Comparison of ENCODE assay signal across 8 cellular contexts in the genomic region with DNA sequence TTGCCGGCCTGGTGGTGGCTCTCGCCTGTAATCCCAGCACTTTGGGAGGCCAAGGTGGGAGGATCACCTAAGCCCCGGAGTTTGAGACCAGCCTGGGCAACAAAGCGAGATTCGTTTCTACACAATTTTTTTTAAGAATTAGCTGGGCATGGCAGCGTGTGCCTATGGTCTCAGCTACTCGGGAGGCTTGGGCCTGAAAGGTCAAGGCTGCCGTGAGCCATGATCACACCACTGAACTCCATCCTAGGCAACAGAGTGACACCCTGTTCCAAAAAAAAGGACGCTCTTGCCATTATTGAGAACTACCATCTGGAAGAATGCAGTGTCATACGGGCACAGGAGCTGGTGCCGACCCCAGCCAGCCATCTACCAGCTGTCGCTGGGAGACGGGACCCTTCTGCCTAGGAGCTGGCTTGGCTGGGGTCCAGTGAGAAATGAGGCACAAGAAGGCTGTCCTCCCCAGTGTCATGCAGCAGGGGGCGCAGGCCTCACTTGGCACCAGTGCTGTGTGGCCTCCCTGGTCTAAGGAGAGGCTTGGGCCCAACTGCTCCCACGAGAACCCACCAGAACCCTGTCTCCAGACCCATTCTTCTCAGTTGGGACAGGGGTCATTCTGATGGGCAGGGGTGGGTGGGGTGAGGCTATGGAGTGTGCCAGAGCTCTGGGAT. TPM values are rescaled to one million over a fixed set of nuclear protein-coding genes. Genes with fewer than 3 reads are reported as not detected.
A peak's percentile ranks its signal among the peaks of the same experiment; 100 is the strongest.
DNase-seq lines count a peak whose midpoint lies in the region; ATAC-seq and TF ChIP-seq lines count a peak whose summit lies in the region.

No MANE protein-coding gene starts in this region.

- no peak overlapping the region for H3K27ac ChIP-seq in upper lobe of left lung

- intact Hi-C loops in activated T-helper 1 cell treated with anti-CD3 and anti-CD28 coated beads, Interleukin-12 subunit alpha, Interleukin-12 subunit beta, Interleukin-2, Interleukin-4 antibody, amounts not matched to agents 30 ng/mL and 10 ng/mL and 1 ng/mL, durations not matched to agents 14 hours and 24 hours and 36 hours (cut with micrococcal nuclease): loop anchor here (1.0 to 2.0 kb wide), 2 partner anchors 28 to 70 kb away; no protein-coding TSS in a partner anchor

- H3K4me3 ChIP-seq in AG09309 (ENCODE audit: control insufficient read depth, low read depth, low read length): no peak overlapping the region
- H3K4me3 ChIP-seq in fibroblast of villous mesenchyme (ENCODE audit: low read depth, low read length): no peak overlapping the region
- no peak overlapping the region for H3K4me3 ChIP-seq in upper lobe of left lung

- TF ChIP-seq CTCF in AG09309 (IDR thresholded peaks at IDR 0.05; ENCODE audit: control insufficient read depth, insufficient read depth, low read depth, low read length, missing control alignments): peak; percentile 71
- peak; percentile 73 for TF ChIP-seq CTCF in fibroblast of villous mesenchyme (IDR thresholded peaks at IDR 0.05; ENCODE audit: insufficient read depth, low read depth, low read length)
- TF ChIP-seq CTCF in upper lobe of left lung (IDR thresholded peaks at IDR 0.05): peak; percentile 16 to 64 (median 48)

- no peaks in the 10 kb centered on the region for H3K4me1 ChIP-seq in upper lobe of left lung

- H3K4me3 Mint-ChIP-seq in activated T-helper 1 cell treated with anti-CD3 and anti-CD28 coated beads, Interleukin-12 subunit alpha, Interleukin-12 subunit beta, Interleukin-2, Interleukin-4 antibody, amounts not matched to agents 30 ng/mL and 10 ng/mL and 1 ng/mL, durations not matched to agents 14 hours and 24 hours and 36 hours: no peak overlapping the region

- H3K9me3 Mint-ChIP-seq in activated T-helper 1 cell treated with anti-CD3 and anti-CD28 coated beads, Interleukin-12 subunit alpha, Interleukin-12 subunit beta, Interleukin-2, Interleukin-4 antibody, amounts not matched to agents 30 ng/mL and 10 ng/mL and 1 ng/mL, durations not matched to agents 14 hours and 24 hours and 36 hours: no peaks in the 10 kb centered on the region

- TF ChIP-seq EP300 in upper lobe of left lung (IDR thresholded peaks at IDR 0.05): no peak

- no peaks in the 10 kb centered on the region for H3K9me3 ChIP-seq in upper lobe of left lung

- DNase-seq in AG09309 (ENCODE audit: low read depth) (peak; percentile 2), GM19238 (ENCODE audit: insufficient read length, low spot score) (peak; percentile 69), OCI-M1 (lab: John Stamatoyannopoulos, UW) (peak; percentile 73), fibroblast of villous mesenchyme (ENCODE audit: low read depth) (peak; percentile 63), pons (ENCODE audit: low spot score) (peak; percentile 46), upper lobe of left lung (peak in 1 of 2 donors; percentile 54), KG1 (lab: John Stamatoyannopoulos, UW) (no peak)
- DNase-seq in activated T-helper 1 cell treated with anti-CD3 and anti-CD28 coated beads, Interleukin-12 subunit alpha, Interleukin-12 subunit beta, Interleukin-2, Interleukin-4 antibody, amounts not matched to agents 30 ng/mL and 10 ng/mL and 1 ng/mL, durations not matched to agents 14 hours and 24 hours and 36 hours (ENCODE audit: low spot score): peak; percentile 32

- peak in 1 of 2 donors; percentile 59 for ATAC-seq in upper lobe of left lung (ENCODE audit: low FRiP score in 2 of 2)

- H3K27ac Mint-ChIP-seq in activated T-helper 1 cell treated with anti-CD3 and anti-CD28 coated beads, Interleukin-12 subunit alpha, Interleukin-12 subunit beta, Interleukin-2, Interleukin-4 antibody, amounts not matched to agents 30 ng/mL and 10 ng/mL and 1 ng/mL, durations not matched to agents 14 hours and 24 hours and 36 hours: peak overlapping the region; percentile 65

- 82 to 89% methylated on average over 13 to 14 of the region's 15 CpGs for WGBS in upper lobe of left lung, 2 donors

- H3K27me3 Mint-ChIP-seq in activated T-helper 1 cell treated with anti-CD3 and anti-CD28 coated beads, Interleukin-12 subunit alpha, Interleukin-12 subunit beta, Interleukin-2, Interleukin-4 antibody, amounts not matched to agents 30 ng/mL and 10 ng/mL and 1 ng/mL, durations not matched to agents 14 hours and 24 hours and 36 hours (ENCODE audit: insufficient read depth): no peaks in the 10 kb centered on the region

- H3K36me3 Mint-ChIP-seq in activated T-helper 1 cell treated with anti-CD3 and anti-CD28 coated beads, Interleukin-12 subunit alpha, Interleukin-12 subunit beta, Interleukin-2, Interleukin-4 antibody, amounts not matched to agents 30 ng/mL and 10 ng/mL and 1 ng/mL, durations not matched to agents 14 hours and 24 hours and 36 hours (ENCODE audit: low read depth): peaks cover 30% of the 10 kb centered on the region

- TF ChIP-seq POLR2A in upper lobe of left lung (IDR thresholded peaks at IDR 0.05): no peak

- H3K27me3 ChIP-seq in upper lobe of left lung: no peaks in the 10 kb centered on the region

- peaks cover 11 to 93% (median 73%) of the 10 kb centered on the region in 4 donors for H3K36me3 ChIP-seq in upper lobe of left lung

- H3K4me1 Mint-ChIP-seq in activated T-helper 1 cell treated with anti-CD3 and anti-CD28 coated beads, Interleukin-12 subunit alpha, Interleukin-12 subunit beta, Interleukin-2, Interleukin-4 antibody, amounts not matched to agents 30 ng/mL and 10 ng/mL and 1 ng/mL, durations not matched to agents 14 hours and 24 hours and 36 hours (ENCODE audit: low read depth): no peaks in the 10 kb centered on the region

RNA-seq across cellular contexts. Expression of a gene that starts 12.2 kb away (rescaled TPM):
- 73.3 and 77.5 TPM in 2 replicates for total RNA-seq in activated T-helper 1 cell treated with anti-CD3 and anti-CD28 coated beads, Interleukin-12 subunit alpha, Interleukin-12 subunit beta, Interleukin-2, Interleukin-4 antibody, amounts not matched to agents 30 ng/mL and 10 ng/mL and 1 ng/mL, durations not matched to agents 14 hours and 24 hours and 36 hours
- total RNA-seq in fibroblast of villous mesenchyme (10.6 and 13.8 TPM in 2 replicates), upper lobe of left lung (10 to 100 TPM in 3 of 6 donors, 1 to 10 TPM in 3; 4.0 to 31.1 (median 18.1) TPM)

RNA-seq across cellular contexts. Expression of a gene that starts 33.9 kb away (rescaled TPM):
- 86.1 and 93.1 TPM in 2 replicates for total RNA-seq in activated T-helper 1 cell treated with anti-CD3 and anti-CD28 coated beads, Interleukin-12 subunit alpha, Interleukin-12 subunit beta, Interleukin-2, Interleukin-4 antibody, amounts not matched to agents 30 ng/mL and 10 ng/mL and 1 ng/mL, durations not matched to agents 14 hours and 24 hours and 36 hours
- total RNA-seq in fibroblast of villous mesenchyme: 53.1 and 62.6 TPM in 2 replicates
- total RNA-seq in upper lobe of left lung: 100 to 1,000 TPM in 3 of 6 donors, 10 to 100 TPM in 3; 53.4 to 139 (median 99.6) TPM

RNA-seq across cellular contexts. Expression of a gene that starts 43.2 kb away (rescaled TPM):
- total RNA-seq in activated T-helper 1 cell treated with anti-CD3 and anti-CD28 coated beads, Interleukin-12 subunit alpha, Interleukin-12 subunit beta, Interleukin-2, Interleukin-4 antibody, amounts not matched to agents 30 ng/mL and 10 ng/mL and 1 ng/mL, durations not matched to agents 14 hours and 24 hours and 36 hours: not detected in 2 replicates
- total RNA-seq in fibroblast of villous mesenchyme (not detected in 2 replicates), upper lobe of left lung (10 to 100 TPM in 5 of 6 donors, under 1 TPM in 1; 0.98 to 50.0 (median 22.8) TPM)

RNA-seq across cellular contexts. Expression of a gene that starts 47.0 kb away (rescaled TPM):
- not detected in 2 replicates for total RNA-seq in activated T-helper 1 cell treated with anti-CD3 and anti-CD28 coated beads, Interleukin-12 subunit alpha, Interleukin-12 subunit beta, Interleukin-2, Interleukin-4 antibody, amounts not matched to agents 30 ng/mL and 10 ng/mL and 1 ng/mL, durations not matched to agents 14 hours and 24 hours and 36 hours
- total RNA-seq in fibroblast of villous mesenchyme (not detected in 2 replicates), upper lobe of left lung (1 to 10 TPM in 1 of 6 donors, under 1 TPM in 1, not detected in 4; 0.49 to 2.7 TPM)

RNA-seq across cellular contexts. Expression of a gene that starts 49.8 kb away (rescaled TPM):
- 106 and 116 TPM in 2 replicates for total RNA-seq in activated T-helper 1 cell treated with anti-CD3 and anti-CD28 coated beads, Interleukin-12 subunit alpha, Interleukin-12 subunit beta, Interleukin-2, Interleukin-4 antibody, amounts not matched to agents 30 ng/mL and 10 ng/mL and 1 ng/mL, durations not matched to agents 14 hours and 24 hours and 36 hours
- total RNA-seq in fibroblast of villous mesenchyme (14.2 and 16.4 TPM in 2 replicates), upper lobe of left lung (100 to 1,000 TPM in 1 of 6 donors, 10 to 100 TPM in 5; 38.0 to 295 (median 71.6) TPM)
